In the genomic region with DNA sequence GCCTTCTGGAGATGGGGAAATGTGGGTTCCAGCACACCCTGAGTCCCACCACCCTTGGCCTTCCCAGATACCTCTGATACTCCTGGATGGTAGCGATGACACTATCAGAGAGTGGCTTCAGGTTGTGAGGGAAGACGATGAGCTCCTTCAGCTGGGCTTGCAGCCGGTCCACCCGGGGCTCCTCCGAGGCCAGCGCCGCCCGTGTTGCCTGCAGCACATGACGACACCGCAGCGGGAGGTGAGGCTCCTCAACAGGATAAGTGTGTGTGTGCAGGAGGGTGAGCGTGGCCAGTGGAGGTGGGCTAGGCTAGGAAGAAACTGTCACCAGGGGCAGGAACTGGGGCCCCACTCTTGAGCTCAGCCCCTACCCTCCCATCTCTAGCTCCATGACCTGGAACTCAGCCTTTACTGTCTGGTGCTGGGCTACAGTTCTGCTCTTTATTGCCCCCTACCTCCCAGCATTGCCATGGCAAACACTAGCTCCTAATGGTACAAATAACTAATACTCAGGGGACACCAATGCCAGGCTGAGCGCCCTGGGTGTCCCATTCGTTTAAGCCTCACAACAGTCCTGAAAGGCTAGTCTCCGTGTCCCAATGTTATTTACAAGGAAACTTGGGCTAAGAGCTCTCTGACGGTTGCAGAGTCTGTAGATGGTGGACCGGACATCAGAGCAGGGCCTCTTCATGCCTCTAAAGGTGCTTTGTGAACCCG, we compare ENCODE assay signal across 8 cellular contexts.
A peak's percentile ranks its signal among the peaks of the same experiment; 100 is the strongest.
DNase-seq lines count a peak whose midpoint lies in the region; ATAC-seq and TF ChIP-seq lines count a peak whose summit lies in the region.

No MANE protein-coding gene starts in this region.

- H3K36me3 ChIP-seq in brain microvascular endothelial cell (replicated peaks) = no peaks in the 10 kb centered on the region
- peaks cover 0 to 78% (median 14%) of the 10 kb centered on the region in 3 experiments for H3K36me3 ChIP-seq in naive thymus-derived CD4-positive, alpha-beta T cell (ENCODE audit: control insufficient read depth in 2 of 3, insufficient read depth in 3 of 3, low read length in 3 of 3)

- ATAC-seq in naive thymus-derived CD4-positive, alpha-beta T cell = peak; percentile 38
- ATAC-seq in activated T-cell treated with anti-CD3 and anti-CD28 coated beads, Interleukin-2, amount 50 U/mL, for 72 hours (replicated peaks in 1 of 2) = no peak
- ATAC-seq in HG03378 (IDR thresholded peaks at IDR 0.05; ENCODE audit: unreplicated experiment) = no peak

- no peaks in the 10 kb centered on the region for H3K27me3 ChIP-seq in brain microvascular endothelial cell (replicated peaks)
- H3K27me3 ChIP-seq in naive thymus-derived CD4-positive, alpha-beta T cell (ENCODE audit: control insufficient read depth in 2 of 2, insufficient read depth in 2 of 2, low read length in 2 of 2) = no peaks in the 10 kb centered on the region

- no peaks in the 10 kb centered on the region for H3K4me1 ChIP-seq in naive thymus-derived CD4-positive, alpha-beta T cell (ENCODE audit: control insufficient read depth in 2 of 2, insufficient read depth in 2 of 2, low read length in 2 of 2)

- H3K36me3 Mint-ChIP-seq in naive thymus-derived CD4-positive, alpha-beta T cell = peaks cover 6 to 49% (median 20%) of the 10 kb centered on the region in 5 donors
- peaks cover 6 to 18% of the 10 kb centered on the region in 2 donors for H3K36me3 Mint-ChIP-seq in activated T-cell treated with anti-CD3 and anti-CD28 coated beads, Interleukin-2, amount 50 U/mL, for 72 hours (ENCODE audit: insufficient read depth in 2 of 2)

- POLR2A ChIA-PET in naive thymus-derived CD4-positive, alpha-beta T cell (lab: Charles Lee) = interaction anchor here (1.0 to 2.0 kb wide), 5 partner anchors 10 to 72 kb away, joined by 3 to 11 read pairs (median 4); a partner anchor contains a TSS

- no peaks in the 10 kb centered on the region for H3K9me3 ChIP-seq in naive thymus-derived CD4-positive, alpha-beta T cell (ENCODE audit: control insufficient read depth in 2 of 3, low read length in 3 of 3)

- in situ Hi-C loops in brain microvascular endothelial cell (cut with HindIII; ENCODE audit: low pct_ligation_motif_present, low sequenced_read_pairs) = no loop called here

- DNase-seq in ELF-1 (ENCODE audit: low read depth, low spot score) = peak; percentile 40
- DNase-seq in Kasumi-1 (lab: John Stamatoyannopoulos, UW) = peak; percentile 54 to 56
- peak; percentile 3 for DNase-seq in brain microvascular endothelial cell
- peak in 2 of 9 donors; percentile 14 to 18 for DNase-seq in naive thymus-derived CD4-positive, alpha-beta T cell
- no peak for DNase-seq in activated effector memory CD4-positive, alpha-beta T cell treated with Interleukin-2 at 50 U/mL for 16 hours
- no peak for DNase-seq in activated T-cell treated with anti-CD3 and anti-CD28 coated beads, Interleukin-2, amount 50 U/mL, for 72 hours
- DNase-seq in NOMO-1 (lab: John Stamatoyannopoulos, UW; ENCODE audit: unreplicated experiment in 2 of 2) = no peak

- H3K9me3 Mint-ChIP-seq in naive thymus-derived CD4-positive, alpha-beta T cell = no peaks in the 10 kb centered on the region
- H3K9me3 Mint-ChIP-seq in activated T-cell treated with anti-CD3 and anti-CD28 coated beads, Interleukin-2, amount 50 U/mL, for 72 hours = no peaks in the 10 kb centered on the region

- CTCF ChIA-PET in naive thymus-derived CD4-positive, alpha-beta T cell (lab: Charles Lee) = interaction anchor here (0.6 to 2.4 kb wide), 10 partner anchors 8 to 74 kb away, joined by 3 to 18 read pairs (median 6); a partner anchor contains a TSS

- H3K27me3 Mint-ChIP-seq in naive thymus-derived CD4-positive, alpha-beta T cell = no peaks in the 10 kb centered on the region
- no peaks in the 10 kb centered on the region for H3K27me3 Mint-ChIP-seq in activated T-cell treated with anti-CD3 and anti-CD28 coated beads, Interleukin-2, amount 50 U/mL, for 72 hours (ENCODE audit: low read depth)

- H3K4me3 Mint-ChIP-seq in naive thymus-derived CD4-positive, alpha-beta T cell = no peak overlapping the region
- H3K4me3 Mint-ChIP-seq in activated T-cell treated with anti-CD3 and anti-CD28 coated beads, Interleukin-2, amount 50 U/mL, for 72 hours = no peak overlapping the region

- H3K27ac ChIP-seq in brain microvascular endothelial cell = no peak overlapping the region
- H3K27ac ChIP-seq in naive thymus-derived CD4-positive, alpha-beta T cell (ENCODE audit: low read depth, low read length) = no peak overlapping the region

- intact Hi-C loops in naive thymus-derived CD4-positive, alpha-beta T cell (cut with micrococcal nuclease) = loop anchor here in 1 of 2 donors (1.0 kb wide), 1 partner anchor 11 kb away; no protein-coding TSS in a partner anchor

- TF ChIP-seq CTCF in brain microvascular endothelial cell (IDR thresholded peaks at IDR 0.05; ENCODE audit: low read depth, low read length, missing control alignments) = peak; percentile 71

- no peak overlapping the region for H3K4me3 ChIP-seq in brain microvascular endothelial cell (ENCODE audit: low read depth, low read length)
- H3K4me3 ChIP-seq in naive thymus-derived CD4-positive, alpha-beta T cell (ENCODE audit: low read length) = no peak overlapping the region

- H3K4me1 Mint-ChIP-seq in naive thymus-derived CD4-positive, alpha-beta T cell = peaks cover 0 to 6% (median 4%) of the 10 kb centered on the region in 7 donors
- H3K4me1 Mint-ChIP-seq in activated T-cell treated with anti-CD3 and anti-CD28 coated beads, Interleukin-2, amount 50 U/mL, for 72 hours (ENCODE audit: low read depth) = no peaks in the 10 kb centered on the region

- peak overlapping the region in 1 of 9 donors; percentile 14 for H3K27ac Mint-ChIP-seq in naive thymus-derived CD4-positive, alpha-beta T cell
- no peak overlapping the region for H3K27ac Mint-ChIP-seq in activated T-cell treated with anti-CD3 and anti-CD28 coated beads, Interleukin-2, amount 50 U/mL, for 72 hours

Comparison
In these comparisons a context has a peak if more than half of its experiments do, and no peak if none do; other contexts are left out.
1. DNase-seq: peak in ELF-1 (single experiment), Kasumi-1 (2 of 2) and brain microvascular endothelial cell (single experiment); none in activated effector memory CD4-positive, alpha-beta T cell treated with Interleukin-2 at 50 U/mL for 16 hours (single experiment), activated T-cell treated with anti-CD3 and anti-CD28 coated beads, Interleukin-2, amount 50 U/mL, for 72 hours (0 of 2) and NOMO-1 (0 of 2).